ENCODE assay signal across 27 cellular contexts in genomic region chr18:4374564-4374963, GRCh38.
"Had no signal": no experiment of that assay in that cellular context is flagged by ENCODE, and none has a peak within 500 bp of the region (broad histone marks: within the 10 kb centered on the region; RNA-seq: fewer than 3 reads in every experiment).

No MANE protein-coding gene starts in this region.

- H3K27me3 ChIP-seq: stomach, suprapubic skin, testis, thyroid gland, tibial artery, tibial nerve, transverse colon, upper lobe of left lung, upper lobe of right lung, uterus, vagina had no signal

- H3K4me3 ChIP-seq: stomach, suprapubic skin, testis, thoracic aorta, thyroid gland, tibial artery, tibial nerve, transverse colon, upper lobe of left lung, upper lobe of right lung, uterus, vagina had no signal

- H3K36me3 ChIP-seq: stomach, suprapubic skin, thoracic aorta, thyroid gland, tibial artery, tibial nerve, transverse colon, upper lobe of left lung, upper lobe of right lung, uterus, vagina had no signal

- ATAC-seq: stimulated activated effector memory CD8-positive, alpha-beta T cell treated with anti-CD3 and anti-CD28 coated beads, Interleukin-12 subunit alpha, Interleukin-12 subunit beta, amount 100 ng/mL, for 72 hours; stimulated activated memory B cell treated with anti-CD40 and anti-IgM and Interleukin-4, amounts not matched to agents 10 μg/mL and 1 μg/mL and 100 μg/mL, for 72 hours; stimulated activated naive B cell treated with anti-CD40 and anti-IgM and Interleukin-4, amounts not matched to agents 10 μg/mL and 1 μg/mL and 100 μg/mL, for 72 hours; stimulated activated naive CD8-positive, alpha-beta T cell treated with anti-CD3 and anti-CD28 coated beads, Interleukin-15, amount 100 ng/mL, for 72 hours; stimulated activated naive CD8-positive, alpha-beta T cell treated with anti-CD3 and anti-CD28 coated beads, Interleukin-15, Interleukin-2, amounts not matched to agents 100 U/mL and 50 U/mL, for 24 hours; upper lobe of right lung had no signal

- H3K9me3 ChIP-seq: stomach, suprapubic skin, testis, thoracic aorta, thyroid gland, tibial artery, tibial nerve, transverse colon, upper lobe of left lung, upper lobe of right lung, uterus, vagina had no signal

- FAIRE-seq: urothelium cell line had no signal

- DNase-seq: stimulated activated CD4-positive, alpha-beta T cell treated with anti-CD3 and anti-CD28 coated beads, Interleukin-2, amount 100 ng/mL, for 48 hours; stimulated activated CD4-positive, alpha-beta T cell treated with anti-CD3 and anti-CD28 coated beads, Interleukin-4, amount 100 ng/mL, for 1 hour; stimulated activated CD4-positive, alpha-beta T cell treated with anti-CD3 and anti-CD28 coated beads, Interleukin-4, amount 100 ng/mL, for 24 hours; stimulated activated CD4-positive, alpha-beta T cell treated with anti-CD3 and anti-CD28 coated beads, Interleukin-4, amount 100 ng/mL, for 4 hours; stimulated activated CD8-positive, alpha-beta memory T cell treated with anti-CD3 and anti-CD28 coated beads, Interleukin-4, amount 100 ng/mL, for 48 hours; stimulated activated naive B cell treated with anti-CD40 and anti-IgM and Interleukin-4, amounts not matched to agents 10 μg/mL and 1 μg/mL and 100 μg/mL, for 72 hours; stimulated activated naive CD4-positive, alpha-beta T cell; stimulated activated naive CD4-positive, alpha-beta T cell treated with Interleukin-2 at 50 U/mL for 16 hours; stimulated activated naive CD8-positive, alpha-beta T cell treated with anti-CD3 and anti-CD28 coated beads, Interleukin-15, amount 100 ng/mL, for 72 hours; stimulated activated naive CD8-positive, alpha-beta T cell treated with anti-CD3 and anti-CD28 coated beads, Interleukin-15, Interleukin-2, amounts not matched to agents 100 U/mL and 50 U/mL, for 24 hours; stomach; substantia nigra; testis; thyroid gland; tibial artery; transverse colon; trophoblast cell; upper lobe of left lung; upper lobe of right lung; uterus had no signal

- H3K27ac ChIP-seq: stomach, suprapubic skin, testis, thoracic aorta, thyroid gland, tibial artery, tibial nerve, transverse colon, upper lobe of left lung, upper lobe of right lung, uterus, vagina had no signal

- H3K4me1 ChIP-seq: stomach, suprapubic skin, testis, thyroid gland, tibial artery, tibial nerve, transverse colon, upper lobe of left lung, upper lobe of right lung, uterus, vagina had no signal
